Comparison of ENCODE assay signal across 11 cellular contexts in the genomic region with DNA sequence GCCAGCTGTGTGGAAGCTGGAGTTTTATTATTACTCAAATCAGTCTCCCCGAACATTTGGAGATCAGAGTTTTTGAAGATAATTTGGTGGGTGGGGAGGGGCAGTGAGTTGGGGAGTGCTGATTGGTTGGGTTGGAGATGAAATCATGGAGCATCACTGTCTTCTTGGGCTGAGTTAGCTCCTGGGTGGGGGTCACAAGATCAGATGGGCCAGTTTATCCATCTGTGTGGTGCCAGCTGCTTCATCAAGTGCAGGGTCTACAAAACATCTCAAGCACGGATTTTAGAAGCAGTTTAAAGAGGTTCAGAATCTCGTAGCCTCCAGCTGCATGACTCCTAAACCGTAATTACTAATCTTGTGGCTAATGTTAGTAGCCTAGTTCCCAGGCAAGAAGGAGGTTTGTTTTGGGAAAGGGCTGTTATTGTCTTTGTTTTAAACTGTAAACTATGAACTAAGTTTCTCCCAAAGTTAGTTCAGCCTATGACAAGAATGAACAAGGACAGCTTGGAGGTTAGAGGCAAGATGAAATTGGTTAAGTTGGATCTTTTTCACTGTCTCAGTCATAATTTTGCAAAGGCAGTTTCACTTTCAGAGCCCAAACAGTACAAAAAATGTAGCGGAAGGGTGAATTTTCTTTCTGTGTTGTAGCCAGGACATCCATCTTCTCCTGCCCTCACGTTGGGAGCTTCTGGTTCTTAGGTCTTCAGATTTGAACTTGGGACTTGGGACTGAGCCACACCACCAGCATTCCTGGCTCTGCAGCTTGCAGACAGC. TPM values are rescaled to one million over a fixed set of nuclear protein-coding genes. Genes with fewer than 3 reads are reported as not detected.
A peak's percentile ranks its signal among the peaks of the same experiment; 100 is the strongest.
DNase-seq lines count a peak whose midpoint lies in the region; FAIRE-seq and TF ChIP-seq lines count a peak whose summit lies in the region.
"Had no signal": no experiment of that assay in that cellular context is flagged by ENCODE, and none has a peak within 500 bp of the region (broad histone marks: within the 10 kb centered on the region; RNA-seq: fewer than 3 reads in every experiment).

No MANE protein-coding gene starts in this region.

- H3K27me3 Mint-ChIP-seq in IgD-negative memory B cell = no peaks in the 10 kb centered on the region
- H3K27me3 Mint-ChIP-seq: stimulated activated naive CD8-positive, alpha-beta T cell treated with anti-CD3 and anti-CD28 coated beads, Interleukin-15, Interleukin-2, amounts not matched to agents 100 ng/mL and 50 ng/mL, for 24 hours had no signal

- H3K4me1 ChIP-seq in skeletal muscle tissue (ENCODE audit: control insufficient read depth in 3 of 3, insufficient read depth in 3 of 3, low read length in 3 of 3) = peaks cover 3 to 12% (median 5%) of the 10 kb centered on the region in 3 donors
- H3K4me1 ChIP-seq in testis = no peaks in the 10 kb centered on the region
- no peaks in the 10 kb centered on the region for H3K4me1 ChIP-seq in kidney (ENCODE audit: control insufficient read depth in 1 of 2, insufficient read depth in 1 of 2, low read depth in 1 of 2, low read length in 2 of 2)

- H3K27ac Mint-ChIP-seq in IgD-negative memory B cell = peak overlapping the region in 1 of 3 donors; percentile 39
- H3K27ac Mint-ChIP-seq: stimulated activated naive CD8-positive, alpha-beta T cell treated with anti-CD3 and anti-CD28 coated beads, Interleukin-15, Interleukin-2, amounts not matched to agents 100 ng/mL and 50 ng/mL, for 24 hours had no signal

- H3K4me3 ChIP-seq in coronary artery (peak overlapping the region; percentile 48), skeletal muscle tissue (ENCODE audit: low read length in 3 of 3) (peak overlapping the region in 1 of 3 donors; percentile 27), testis (no peak overlapping the region), kidney (ENCODE audit: low read length in 2 of 2) (peak overlapping the region in 1 of 2 donors; percentile 33)

- H3K36me3 ChIP-seq in skeletal muscle tissue (ENCODE audit: control insufficient read depth in 3 of 3, insufficient read depth in 3 of 3, low read length in 3 of 3) = no peaks in the 10 kb centered on the region
- H3K36me3 ChIP-seq in testis (ENCODE audit: low read depth, missing control alignments) = no peaks in the 10 kb centered on the region
- no peaks in the 10 kb centered on the region for H3K36me3 ChIP-seq in kidney (ENCODE audit: control insufficient read depth in 1 of 2, insufficient read depth in 2 of 2, low read length in 2 of 2)

- intact Hi-C loops in testis (cut with DNase I; ENCODE audit: low total_unique reads) = no loop called here
- intact Hi-C loops in kidney (cut with DNase I) = no loop called here
- intact Hi-C loops in cardiac septum (cut with DNase I) = no loop called here

- no peak for TF ChIP-seq POLR2A in testis (IDR thresholded peaks at IDR 0.05)

- H3K9me3 ChIP-seq in skeletal muscle tissue (ENCODE audit: control insufficient read depth in 3 of 3, low read length in 3 of 3) (no peaks in the 10 kb centered on the region), testis (no peaks in the 10 kb centered on the region), kidney (ENCODE audit: control insufficient read depth in 1 of 2, low read length in 2 of 2) (no peaks in the 10 kb centered on the region)

- TF ChIP-seq CTCF in coronary artery (IDR thresholded peaks at IDR 0.05) = no peak
- TF ChIP-seq CTCF in testis (IDR thresholded peaks at IDR 0.05) = no peak
- TF ChIP-seq CTCF in kidney (IDR thresholded peaks at IDR 0.05; ENCODE audit: borderline replicate concordance, extremely low read depth, insufficient read depth) = no peak

- H3K27me3 ChIP-seq in skeletal muscle tissue (ENCODE audit: control insufficient read depth in 3 of 3, insufficient read depth in 3 of 3, low read length in 3 of 3) = no peaks in the 10 kb centered on the region
- H3K27me3 ChIP-seq in testis = no peaks in the 10 kb centered on the region

- H3K4me1 Mint-ChIP-seq in IgD-negative memory B cell = peaks cover 7 to 12% (median 10%) of the 10 kb centered on the region in 3 donors

- H3K27ac ChIP-seq in coronary artery = peak overlapping the region; percentile 34 to 71
- H3K27ac ChIP-seq in skeletal muscle tissue (ENCODE audit: low read depth, low read length) = peak overlapping the region; percentile 3
- peak overlapping the region in 1 of 2 donors; percentile 25 for H3K27ac ChIP-seq in testis
- H3K27ac ChIP-seq in kidney (ENCODE audit: low read depth in 2 of 2, low read length in 2 of 2) = no peak overlapping the region

- H3K4me3 Mint-ChIP-seq in IgD-negative memory B cell = peak overlapping the region in 3 of 4 donors; percentile 74 to 91 (median 75)
- H3K4me3 Mint-ChIP-seq: stimulated activated naive CD8-positive, alpha-beta T cell treated with anti-CD3 and anti-CD28 coated beads, Interleukin-15, Interleukin-2, amounts not matched to agents 100 ng/mL and 50 ng/mL, for 24 hours had no signal

- 52 to 58% methylated on average over 6 of the region's 6 CpGs for WGBS in testis, 2 donors

- DNase-seq in GM03348 (ENCODE audit: low spot score) = peak; percentile 32
- no peak for DNase-seq in coronary artery (ENCODE audit: low spot score)
- no peak for DNase-seq in testis
- no peak for DNase-seq in HUDEP-2 (lab: John Stamatoyannopoulos, UW; ENCODE audit: unreplicated experiment in 76 of 76)
- DNase-seq in kidney = no peak
- DNase-seq in cardiac septum (ENCODE audit: low spot score) = no peak
- DNase-seq: central memory CD4-positive, alpha-beta T cell; NCI-H2171 treated with DMSO at 0.1 percent for 48 hours had no signal

- FAIRE-seq in kidney (lab: Jason Lieb, UNC) = no peak

- peaks cover 0 to 1% (median 0%) of the 10 kb centered on the region in 3 donors for H3K9me3 Mint-ChIP-seq in IgD-negative memory B cell
- H3K9me3 Mint-ChIP-seq: stimulated activated naive CD8-positive, alpha-beta T cell treated with anti-CD3 and anti-CD28 coated beads, Interleukin-15, Interleukin-2, amounts not matched to agents 100 ng/mL and 50 ng/mL, for 24 hours had no signal

- H3K9ac ChIP-seq in skeletal muscle tissue (ENCODE audit: low read depth in 1 of 3, low read length in 3 of 3) (no peak overlapping the region), kidney (ENCODE audit: low read length in 2 of 2) (no peak overlapping the region)

- no peaks in the 10 kb centered on the region for H3K36me3 Mint-ChIP-seq in IgD-negative memory B cell

RNA-seq across cellular contexts. Expression of gene KLF6, which starts 43.1 kb away (rescaled TPM):
- polyA plus RNA-seq in IgD-negative memory B cell = 1,101 TPM
- total RNA-seq in skeletal muscle tissue = 50.6 TPM
- total RNA-seq in testis = 10 to 100 TPM; 30.8 to 35.7 TPM
- 41.5 TPM for polyA plus RNA-seq in testis (ENCODE audit: insufficient read depth, low read depth, low replicate concordance)
- 230 TPM for total RNA-seq in kidney
- 27.8 TPM for polyA plus RNA-seq in kidney (ENCODE audit: insufficient read depth, low read depth, low replicate concordance)
- total RNA-seq in cardiac septum = 83.1 TPM

Comparison
In these comparisons a context has a peak if more than half of its experiments do, and no peak if none do; other contexts are left out.
1. H3K27ac ChIP-seq: peak in coronary artery (2 of 2) and skeletal muscle tissue (single experiment); none in kidney (0 of 2).